ENCODE assay signal across 21 cellular contexts in the genomic region with DNA sequence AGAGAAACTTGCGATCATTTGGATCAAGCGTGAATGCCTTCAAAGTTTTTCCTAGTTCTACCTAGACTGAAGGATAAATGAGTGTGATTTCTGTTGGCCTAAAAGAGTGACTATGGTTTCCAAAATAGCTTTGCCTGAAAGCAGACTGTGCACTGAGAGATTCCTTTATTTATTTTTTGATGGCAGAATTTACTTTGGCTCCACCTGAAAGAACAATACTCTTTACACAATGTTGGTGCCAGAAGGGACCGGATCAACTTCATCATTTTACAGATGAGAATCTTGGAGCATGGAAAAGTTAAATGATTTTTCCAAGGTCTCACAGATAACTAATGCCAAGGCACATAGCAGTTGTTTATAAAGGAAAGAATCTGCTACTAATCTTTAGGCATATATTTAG.
DNase-seq lines count a peak whose midpoint lies in the region; ATAC-seq and TF ChIP-seq lines count a peak whose summit lies in the region.
"Had no signal": no experiment of that assay in that cellular context is flagged by ENCODE, and none has a peak within 500 bp of the region (broad histone marks: within the 10 kb centered on the region; RNA-seq: fewer than 3 reads in every experiment).

No MANE protein-coding gene starts in this region.

- H3K27ac ChIP-seq in body of pancreas = peak overlapping the region; percentile 70 to 77 (median 72)
- peak overlapping the region in 1 of 5 donors; percentile 19 for H3K27ac ChIP-seq in stomach
- H3K27ac ChIP-seq: C4-2B, KMS-11, Peyer's patch, SJCRH30 had no signal

- H3K9me3 ChIP-seq in body of pancreas = no peaks in the 10 kb centered on the region
- H3K9me3 ChIP-seq in stomach = no peaks in the 10 kb centered on the region
- H3K9me3 ChIP-seq: Peyer's patch, SJCRH30 had no signal

- peak in 2 of 3 donors; percentile 42 to 47 for TF ChIP-seq POLR2A in body of pancreas (IDR thresholded peaks at IDR 0.05)
- TF ChIP-seq POLR2A in stomach (IDR thresholded peaks at IDR 0.05) = no peak

- TF ChIP-seq EP300 in stomach (IDR thresholded peaks at IDR 0.05) = no peak

- no peak overlapping the region for H3K4me3 Mint-ChIP-seq in activated CD4-positive, alpha-beta T cell treated with anti-CD3 and anti-CD28 coated beads, Interleukin-2, amount 10 ng/mL, durations not matched to agents 7 days and 5 days
- H3K4me3 Mint-ChIP-seq: CD8-positive, alpha-beta memory T cell; T-cell had no signal

- no peak overlapping the region for H3K27ac Mint-ChIP-seq in activated CD4-positive, alpha-beta T cell treated with anti-CD3 and anti-CD28 coated beads, Interleukin-2, amount 10 ng/mL, durations not matched to agents 7 days and 5 days
- H3K27ac Mint-ChIP-seq: CD8-positive, alpha-beta memory T cell; T-cell had no signal

- CTCF ChIA-PET in activated CD4-positive, alpha-beta T cell treated with anti-CD3 and anti-CD28 coated beads, Interleukin-2, amount 10 ng/mL, durations not matched to agents 7 days and 5 days (lab: Charles Lee) = no interaction called here

- intact Hi-C loops in body of pancreas (cut with DNase I) (no loop called here), stomach (cut with DNase I; ENCODE audit: low total_unique reads) (no loop called here)

- H3K4me1 ChIP-seq in body of pancreas (peaks cover 53% of the 10 kb centered on the region), stomach (peaks cover 4 to 25% (median 14%) of the 10 kb centered on the region in 4 donors)
- H3K4me1 ChIP-seq: SJCRH30 had no signal

- no peak overlapping the region for H3K4me3 ChIP-seq in LNCaP clone FGC (ENCODE audit: low read depth, low read length)
- no peak overlapping the region for H3K4me3 ChIP-seq in body of pancreas
- H3K4me3 ChIP-seq in stomach = no peak overlapping the region
- H3K4me3 ChIP-seq: Peyer's patch, SJCRH30 had no signal

- H3K27me3 ChIP-seq in body of pancreas (no peaks in the 10 kb centered on the region), stomach (no peaks in the 10 kb centered on the region)
- H3K27me3 ChIP-seq: Peyer's patch, SJCRH30 had no signal

- no peaks in the 10 kb centered on the region for H3K4me1 Mint-ChIP-seq in activated CD4-positive, alpha-beta T cell treated with anti-CD3 and anti-CD28 coated beads, Interleukin-2, amount 10 ng/mL, durations not matched to agents 7 days and 5 days
- H3K4me1 Mint-ChIP-seq: CD8-positive, alpha-beta memory T cell; T-cell had no signal

- POLR2A ChIA-PET in activated CD4-positive, alpha-beta T cell treated with anti-CD3 and anti-CD28 coated beads, Interleukin-2, amount 10 ng/mL, durations not matched to agents 7 days and 5 days (lab: Charles Lee) = no interaction called here

- no peaks in the 10 kb centered on the region for H3K27me3 Mint-ChIP-seq in activated CD4-positive, alpha-beta T cell treated with anti-CD3 and anti-CD28 coated beads, Interleukin-2, amount 10 ng/mL, durations not matched to agents 7 days and 5 days

- H3K36me3 ChIP-seq in body of pancreas (replicated peaks in 1 of 2; ENCODE audit: insufficient read depth in 1 of 2, low read depth in 2 of 2) (no peaks in the 10 kb centered on the region), stomach (no peaks in the 10 kb centered on the region)
- H3K36me3 ChIP-seq: Peyer's patch, SJCRH30 had no signal

- H3K36me3 Mint-ChIP-seq in activated CD4-positive, alpha-beta T cell treated with anti-CD3 and anti-CD28 coated beads, Interleukin-2, amount 10 ng/mL, durations not matched to agents 7 days and 5 days (ENCODE audit: low read depth) = no peaks in the 10 kb centered on the region
- H3K36me3 Mint-ChIP-seq: CD8-positive, alpha-beta memory T cell; T-cell had no signal

- peak; percentile 76 for ATAC-seq in body of pancreas
- ATAC-seq: HCT116, T-cell had no signal

- 12 to 20% methylated on average over 3 of the region's 3 CpGs for WGBS in body of pancreas, 2 donors
- WGBS in stomach, 5 donors = 27 to 48% (median 42%) methylated on average over 3 of the region's 3 CpGs

- TF ChIP-seq CTCF in LNCaP clone FGC (IDR thresholded peaks at IDR 0.05; ENCODE audit: control insufficient read depth, extremely low read depth, insufficient read depth) (no peak), body of pancreas (IDR thresholded peaks at IDR 0.05) (no peak), stomach (IDR thresholded peaks at IDR 0.05) (no peak)

- DNase-seq in NCI-H2029 treated with DMSO at 0.1 percent for 48 hours (lab: John Stamatoyannopoulos, UW) (peak; percentile 50), NCI-H2029 (lab: John Stamatoyannopoulos, UW) (no peak), LNCaP clone FGC (ENCODE audit: low read depth) (peak; percentile 65), body of pancreas (peak in 3 of 4 donors; percentile 28 to 60 (median 42)), stomach (peak; percentile 39), epidermal melanocyte (ENCODE audit: insufficient read length, low spot score) (no peak)
- DNase-seq in activated CD4-positive, alpha-beta T cell treated with anti-CD3 and anti-CD28 coated beads, Interleukin-2, amount 10 ng/mL, durations not matched to agents 7 days and 5 days = no peak
- DNase-seq: CD8-positive, alpha-beta memory T cell; DMS79; IMR-90; MV-4-11; NCI-H1417 treated with DMSO at 0.1 percent for 48 hours; NCI-H187; NCI-H2227 treated with DMSO at 0.1 percent for 48 hours; NCI-H526; Peyer's patch; SJCRH30; T-cell had no signal

- H3K9me3 Mint-ChIP-seq in activated CD4-positive, alpha-beta T cell treated with anti-CD3 and anti-CD28 coated beads, Interleukin-2, amount 10 ng/mL, durations not matched to agents 7 days and 5 days = no peaks in the 10 kb centered on the region

Comparison
In these comparisons a context has a peak if more than half of its experiments do, and no peak if none do; other contexts are left out.
1. DNase-seq: peak in NCI-H2029 treated with DMSO at 0.1 percent for 48 hours (single experiment), LNCaP clone FGC (single experiment), body of pancreas (3 of 4) and stomach (single experiment); none in NCI-H2029 (single experiment), activated CD4-positive, alpha-beta T cell treated with anti-CD3 and anti-CD28 coated beads, Interleukin-2, amount 10 ng/mL, durations not matched to agents 7 days and 5 days (single experiment) and epidermal melanocyte (single experiment).
2. POLR2A ChIP-seq: peak in body of pancreas (2 of 3); none in stomach (0 of 4).